ENCODE assay signal across 8 cellular contexts in the genomic region with DNA sequence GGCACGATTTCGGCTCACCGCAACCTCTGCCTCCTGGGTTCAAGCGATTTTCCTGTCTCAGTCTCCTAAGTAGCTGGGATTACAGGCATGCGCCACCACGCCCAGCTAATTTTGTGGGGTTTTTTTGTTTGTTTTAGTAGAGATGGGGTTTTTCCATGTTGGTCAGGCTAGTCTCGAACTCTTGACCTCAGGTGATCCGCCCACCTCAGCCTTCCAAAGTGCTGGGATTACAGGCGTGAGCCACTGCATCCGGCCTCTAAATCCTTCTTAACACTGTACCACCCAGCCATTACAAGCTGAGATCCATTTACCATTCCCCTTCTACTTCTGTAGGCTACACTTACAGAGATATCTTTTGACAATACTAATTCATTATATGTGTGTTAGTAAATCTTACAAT. TPM values are rescaled to one million over a fixed set of nuclear protein-coding genes. Genes with fewer than 3 reads are reported as not detected.
DNase-seq lines count a peak whose midpoint lies in the region; ATAC-seq and TF ChIP-seq lines count a peak whose summit lies in the region.
"Not testable (repeated sequence)": the region's sequence is repeated elsewhere in the genome, so short reads cannot be mapped to it uniquely, and the experiment has no call there.

No MANE protein-coding gene starts in this region.

- intact Hi-C loops in Calu3 (cut with micrococcal nuclease; ENCODE audit: unreplicated experiment): loop anchor here (5.0 kb wide), 1 partner anchor 102 kb away; no protein-coding TSS in a partner anchor
- intact Hi-C loops in activated naive CD4-positive, alpha-beta T cell treated with anti-CD3 and anti-CD28 coated beads for 36 hours (cut with micrococcal nuclease); lower lobe of right lung (cut with DNase I); stomach (cut with DNase I; ENCODE audit: low total_unique reads): not testable (repeated sequence)

- H3K27me3 Mint-ChIP-seq in Calu3 (ENCODE audit: unreplicated experiment); T-helper 1 cell treated with Interleukin-12 subunit alpha and Interleukin-12 subunit beta and Interleukin-4 antibody, amounts not matched to agents 30 μg/mL and 1 μg/mL, for 36 hours (ENCODE audit: low read depth); activated naive CD4-positive, alpha-beta T cell treated with anti-CD3 and anti-CD28 coated beads for 36 hours (ENCODE audit: low read depth); chondrocyte (ENCODE audit: low read depth); nephron progenitor cell (ENCODE audit: low read depth, poor library complexity): not testable (repeated sequence)

- H3K4me3 Mint-ChIP-seq in Calu3 (ENCODE audit: low read depth, unreplicated experiment); T-helper 1 cell treated with Interleukin-12 subunit alpha and Interleukin-12 subunit beta and Interleukin-4 antibody, amounts not matched to agents 30 μg/mL and 1 μg/mL, for 36 hours; activated naive CD4-positive, alpha-beta T cell treated with anti-CD3 and anti-CD28 coated beads for 36 hours; chondrocyte (ENCODE audit: unreplicated experiment); nephron progenitor cell: not testable (repeated sequence)

- not testable (repeated sequence) for DNase-seq in Calu3; Karpas-422; activated naive CD4-positive, alpha-beta T cell treated with anti-CD3 and anti-CD28 coated beads for 36 hours; chondrocyte (ENCODE audit: low spot score); lower lobe of right lung; nephron progenitor cell; stomach

- BruUV-seq in Calu3 (replicated peaks; lab: Mats Ljungman, UMichigan): not testable (repeated sequence)

- CTCF ChIA-PET in Calu3 (lab: Charles Lee): interaction anchor here (0.6 to 2.0 kb wide), 6 partner anchors 14 to 181 kb away, joined by 3 to 7 read pairs (median 4); a partner anchor contains a TSS
- CTCF ChIA-PET in activated naive CD4-positive, alpha-beta T cell treated with anti-CD3 and anti-CD28 coated beads for 36 hours (lab: Charles Lee): interaction anchor here (0.7 kb wide), 1 partner anchor 22 kb away, joined by 3 read pairs; no protein-coding TSS in a partner anchor

- H3K27ac ChIP-seq in Karpas-422 (ENCODE audit: low read length): peak overlapping the region; percentile 90
- peak overlapping the region; percentile 13 for H3K27ac ChIP-seq in lower lobe of right lung
- H3K27ac ChIP-seq in stomach: peak overlapping the region in 3 of 5 donors; percentile 24 to 60 (median 54)

- TF ChIP-seq POLR2A in stomach (IDR thresholded peaks at IDR 0.05): not testable (repeated sequence)

- ATAC-seq in lower lobe of right lung: not testable (repeated sequence)

- peaks cover 30% of the 10 kb centered on the region for H3K4me1 ChIP-seq in Karpas-422 (ENCODE audit: low read length)
- H3K4me1 ChIP-seq in lower lobe of right lung: not testable (repeated sequence)
- peaks cover 0 to 22% (median 6%) of the 10 kb centered on the region in 4 donors for H3K4me1 ChIP-seq in stomach

- H3K27me3 ChIP-seq in Karpas-422 (ENCODE audit: low read length); lower lobe of right lung (ENCODE audit: low read depth); stomach: not testable (repeated sequence)

- TF ChIP-seq EP300 in stomach (IDR thresholded peaks at IDR 0.05): not testable (repeated sequence)

- not testable (repeated sequence) for H3K9me3 ChIP-seq in Karpas-422 (ENCODE audit: low read length); lower lobe of right lung; stomach

- H3K36me3 ChIP-seq in Karpas-422 (ENCODE audit: insufficient read depth, low read length): not testable (repeated sequence)
- H3K36me3 ChIP-seq in lower lobe of right lung (peaks cover 93% of the 10 kb centered on the region), stomach (peaks cover 22 to 92% (median 92%) of the 10 kb centered on the region in 4 donors)

- H3K79me2 ChIP-seq in Karpas-422 (ENCODE audit: low read length): peaks cover 29% of the 10 kb centered on the region

- H3K9me3 Mint-ChIP-seq in Calu3 (ENCODE audit: low read depth, unreplicated experiment); T-helper 1 cell treated with Interleukin-12 subunit alpha and Interleukin-12 subunit beta and Interleukin-4 antibody, amounts not matched to agents 30 μg/mL and 1 μg/mL, for 36 hours; activated naive CD4-positive, alpha-beta T cell treated with anti-CD3 and anti-CD28 coated beads for 36 hours; chondrocyte (ENCODE audit: low read depth); nephron progenitor cell: not testable (repeated sequence)

- WGBS in stomach, 5 donors: 93 to 95% (median 94%) methylated on average over 8 to 10 of the region's 10 CpGs

- TF ChIP-seq CTCF in Calu3 (IDR thresholded peaks at IDR 0.05; ENCODE audit: unreplicated experiment); chondrocyte (IDR thresholded peaks at IDR 0.05); lower lobe of right lung (IDR thresholded peaks at IDR 0.05); nephron progenitor cell (IDR thresholded peaks at IDR 0.05); stomach (IDR thresholded peaks at IDR 0.05): not testable (repeated sequence)

- H3K36me3 Mint-ChIP-seq in Calu3 (ENCODE audit: insufficient read depth, unreplicated experiment) (peaks cover 83% of the 10 kb centered on the region), chondrocyte (ENCODE audit: low read depth) (peaks cover 34% of the 10 kb centered on the region), nephron progenitor cell (ENCODE audit: low read depth) (peaks cover 64% of the 10 kb centered on the region)
- peaks cover 19% of the 10 kb centered on the region for H3K36me3 Mint-ChIP-seq in T-helper 1 cell treated with Interleukin-12 subunit alpha and Interleukin-12 subunit beta and Interleukin-4 antibody, amounts not matched to agents 30 μg/mL and 1 μg/mL, for 36 hours (ENCODE audit: low read depth)
- H3K36me3 Mint-ChIP-seq in activated naive CD4-positive, alpha-beta T cell treated with anti-CD3 and anti-CD28 coated beads for 36 hours (ENCODE audit: low read depth): peaks cover 15% of the 10 kb centered on the region

- peak overlapping the region; percentile 18; the same call in 1 of the 2 replicates for H3K9ac ChIP-seq in Karpas-422 (ENCODE audit: low read length)

- not testable (repeated sequence) for H2AFZ ChIP-seq in Karpas-422 (ENCODE audit: low read length)

- H3K4me3 ChIP-seq in Karpas-422 (ENCODE audit: low read length); lower lobe of right lung; stomach: not testable (repeated sequence)

- peak overlapping the region; percentile 68 for H3K27ac Mint-ChIP-seq in Calu3 (ENCODE audit: unreplicated experiment)
- H3K27ac Mint-ChIP-seq in T-helper 1 cell treated with Interleukin-12 subunit alpha and Interleukin-12 subunit beta and Interleukin-4 antibody, amounts not matched to agents 30 μg/mL and 1 μg/mL, for 36 hours: peak overlapping the region; percentile 56
- H3K27ac Mint-ChIP-seq in activated naive CD4-positive, alpha-beta T cell treated with anti-CD3 and anti-CD28 coated beads for 36 hours: peak overlapping the region; percentile 62
- H3K27ac Mint-ChIP-seq in chondrocyte (ENCODE audit: unreplicated experiment): peak overlapping the region; percentile 75
- peak overlapping the region; percentile 46 for H3K27ac Mint-ChIP-seq in nephron progenitor cell

- H4K20me1 ChIP-seq in Karpas-422 (ENCODE audit: insufficient read depth, low read depth, low read length): not testable (repeated sequence)

- H3K4me1 Mint-ChIP-seq in Calu3 (ENCODE audit: low read depth, unreplicated experiment): peaks cover 13% of the 10 kb centered on the region
- H3K4me1 Mint-ChIP-seq in T-helper 1 cell treated with Interleukin-12 subunit alpha and Interleukin-12 subunit beta and Interleukin-4 antibody, amounts not matched to agents 30 μg/mL and 1 μg/mL, for 36 hours (ENCODE audit: low read depth): peaks cover 17% of the 10 kb centered on the region
- H3K4me1 Mint-ChIP-seq in activated naive CD4-positive, alpha-beta T cell treated with anti-CD3 and anti-CD28 coated beads for 36 hours (ENCODE audit: low read depth): peaks cover 17% of the 10 kb centered on the region
- peaks cover 31% of the 10 kb centered on the region for H3K4me1 Mint-ChIP-seq in chondrocyte (ENCODE audit: low read depth)
- H3K4me1 Mint-ChIP-seq in nephron progenitor cell: not testable (repeated sequence)

- not testable (repeated sequence) for H3K9me2 ChIP-seq in Karpas-422 (replicated peaks; ENCODE audit: insufficient read depth, low read length)

- H3K4me2 ChIP-seq in Karpas-422 (ENCODE audit: low read depth, low read length, poor library complexity, severe bottlenecking): peak overlapping the region; percentile 36

RNA-seq across cellular contexts. Expression of a gene that starts 51.5 kb away (rescaled TPM):
- total RNA-seq in Calu3 (2022) (90.1 and 91.6 TPM in 2 replicates), chondrocyte (58.2 to 96.9 TPM (median 84.8 TPM) in 3 replicates), lower lobe of right lung (57.5 TPM), stomach (100 to 1,000 TPM in 1 of 5 donors, 10 to 100 TPM in 4; 25.8 to 138 (median 56.2) TPM)
- 38.7 and 54.8 TPM in 2 replicates for total RNA-seq in Karpas-422 (2014; rRNA removed; shearing (Covaris generic); ENCODE audit: low replicate concordance)
- total RNA-seq in activated naive CD4-positive, alpha-beta T cell treated with anti-CD3 and anti-CD28 coated beads for 36 hours: 10 to 100 TPM; 35.3 to 40.0 TPM
- polyA plus RNA-seq in stomach: 10 to 100 TPM in 2 of 3 donors, 1 to 10 TPM in 1; 7.2 to 17.0 (median 10.8) TPM

Comparison
In these comparisons a context has a peak if more than half of its experiments do, and no peak if none do; other contexts are left out.
1. H3K27ac ChIP-seq: peak in every context shown above with its lines; median percentile 90 in Karpas-422; 54 in stomach; 13 in lower lobe of right lung.